Comparison of ENCODE assay signal across 24 cellular contexts in genomic region chr2:100206731-100207255, GRCh38.
"Had no signal": no experiment of that assay in that cellular context is flagged by ENCODE, and none has a peak within 500 bp of the region (broad histone marks: within the 10 kb centered on the region; RNA-seq: fewer than 3 reads in every experiment).

No MANE protein-coding gene starts in this region.

- H3K4me2 ChIP-seq: hepatocyte, neural progenitor cell, smooth muscle cell had no signal

- H3K4me3 ChIP-seq: hepatocyte, left ventricle myocardium inferior, lung, neural progenitor cell, psoas muscle, right lobe of liver, smooth muscle cell, stomach, testis, thyroid gland, uterus had no signal

- H3K4me1 ChIP-seq: neural progenitor cell, parathyroid adenoma, right lobe of liver, testis, thyroid gland, uterus had no signal

- H3K9me3 ChIP-seq: left ventricle myocardium inferior, neutrophil, psoas muscle, right lobe of liver, stomach, testis, thyroid gland, uterus had no signal

- DNase-seq: islet precursor cell; left ventricle myocardium inferior; mesendoderm; naive B cell; natural killer cell; nephron progenitor cell; occipital lobe; psoas muscle; right lobe of liver; stimulated activated CD4-positive, alpha-beta T cell treated with anti-CD3 and anti-CD28 coated beads, Interleukin-1b, Interleukin-23, amount 100 ng/mL, for 48 hours; stimulated activated CD4-positive, alpha-beta T cell treated with anti-CD3 and anti-CD28 coated beads, Interleukin-2, amount 100 ng/mL, for 48 hours; stimulated activated CD4-positive, alpha-beta T cell treated with anti-CD3 and anti-CD28 coated beads, Interleukin-4, amount 100 ng/mL, for 4 hours; stimulated activated naive B cell treated with anti-CD40 and anti-IgM and Interleukin-4, amounts not matched to agents 10 μg/mL and 1 μg/mL and 100 μg/mL, for 72 hours; stimulated activated naive CD8-positive, alpha-beta T cell treated with anti-CD3 and anti-CD28 coated beads, Interleukin-15, Interleukin-2, amounts not matched to agents 100 U/mL and 50 U/mL, for 24 hours; stomach; testis; thyroid gland; uterus had no signal

- H3K27ac ChIP-seq: hepatocyte, neural progenitor cell, neutrophil, parathyroid adenoma, psoas muscle, right lobe of liver, stomach, testis, thyroid gland, uterus had no signal

- H3K36me3 ChIP-seq: left ventricle myocardium inferior, neural progenitor cell, neutrophil, right lobe of liver, stomach, thyroid gland, uterus had no signal

- H3K27me3 ChIP-seq: hepatocyte, neural progenitor cell, neutrophil, right lobe of liver, stomach, testis, thyroid gland, uterus had no signal

- H3K9ac ChIP-seq: neural progenitor cell, parathyroid adenoma had no signal

- H3K79me2 ChIP-seq: hepatocyte, parathyroid adenoma had no signal

- H2AFZ ChIP-seq: hepatocyte, neural progenitor cell, parathyroid adenoma had no signal
